ENCODE assay signal across 8 cellular contexts in genomic region chr9:38393128-38393809, GRCh38. TPM values are rescaled to one million over a fixed set of nuclear protein-coding genes. Genes with fewer than 3 reads are reported as not detected.
DNase-seq lines count a peak whose midpoint lies in the region; ATAC-seq and TF ChIP-seq lines count a peak whose summit lies in the region.

No MANE protein-coding gene starts in this region.

- peaks cover 31% of the 10 kb centered on the region for H3K4me1 ChIP-seq in hepatocyte (ENCODE audit: insufficient read depth)

- H3K27me3 ChIP-seq in hepatocyte, result no peaks in the 10 kb centered on the region

- no peaks in the 10 kb centered on the region for H3K9me2 ChIP-seq in hepatocyte (replicated peaks; ENCODE audit: insufficient read depth)

- H3K36me3 ChIP-seq in hepatocyte (replicated peaks; ENCODE audit: insufficient read depth, low read depth), result no peaks in the 10 kb centered on the region

- no peak for DNase-seq in AG09309 (ENCODE audit: low read depth)
- no peak for DNase-seq in hepatocyte (ENCODE audit: low spot score)
- peak; percentile 6 for DNase-seq in stimulated activated naive CD8-positive, alpha-beta T cell treated with anti-CD3 and anti-CD28 coated beads, Interleukin-15, Interleukin-2, amounts not matched to agents 100 U/mL and 50 U/mL, for 24 hours
- DNase-seq in substantia nigra (lab: John Stamatoyannopoulos, UW), result no peak
- DNase-seq in DMS53 (lab: John Stamatoyannopoulos, UW), result no peak

- H3K27ac ChIP-seq in hepatocyte (peak overlapping the region; percentile 42), substantia nigra (ENCODE audit: low read depth, low read length, poor library complexity, severe bottlenecking) (no peak overlapping the region)

- no peaks in the 10 kb centered on the region for H4K20me1 ChIP-seq in hepatocyte (ENCODE audit: insufficient read depth, poor library complexity, severe bottlenecking)

- H3K9me3 ChIP-seq in hepatocyte (ENCODE audit: low read depth), result no peaks in the 10 kb centered on the region

- ATAC-seq in GM21528 (IDR thresholded peaks at IDR 0.05; ENCODE audit: low FRiP score, unreplicated experiment) (peak; percentile 6), HG03469 (IDR thresholded peaks at IDR 0.05; ENCODE audit: unreplicated experiment) (no peak)
- ATAC-seq in stimulated activated naive CD8-positive, alpha-beta T cell treated with anti-CD3 and anti-CD28 coated beads, Interleukin-15, Interleukin-2, amounts not matched to agents 100 U/mL and 50 U/mL, for 24 hours, result no peak

- peaks cover 23% of the 10 kb centered on the region for H3K79me2 ChIP-seq in hepatocyte

- peak overlapping the region; percentile 92 for H3K4me2 ChIP-seq in hepatocyte

- peak overlapping the region; percentile 65 for H2AFZ ChIP-seq in hepatocyte

- H3K4me3 ChIP-seq in AG09309 (ENCODE audit: control insufficient read depth, low read depth, low read length), result peak overlapping the region; percentile 89
- peak overlapping the region; percentile 89 for H3K4me3 ChIP-seq in WI38 (ENCODE audit: low read depth, low read length)
- peak overlapping the region; percentile 20 for H3K4me3 ChIP-seq in hepatocyte

- no peak for TF ChIP-seq CTCF in AG09309 (IDR thresholded peaks at IDR 0.05; ENCODE audit: control insufficient read depth, insufficient read depth, low read depth, low read length, missing control alignments)
- TF ChIP-seq CTCF in WI38 (IDR thresholded peaks at IDR 0.05; ENCODE audit: low read depth, low read length), result no peak
- TF ChIP-seq CTCF in hepatocyte (IDR thresholded peaks at IDR 0.05; ENCODE audit: poor library complexity), result no peak

- 12% methylated on average over 9 of the region's 9 CpGs for WGBS in hepatocyte (ENCODE audit: low lambda C conversion rate, missing lambda C conversion rate)

RNA-seq across cellular contexts. Expression of gene ALDH1B1, which starts 0.8 kb away (rescaled TPM):
- 40.5 and 45.8 TPM in 2 replicates for total RNA-seq in hepatocyte
- polyA plus RNA-seq in hepatocyte, result 21.5 and 30.9 TPM in 2 replicates

RNA-seq across cellular contexts. Expression of gene IGFBPL1, which starts 31.0 kb away (rescaled TPM):
- 4.0 and 9.8 TPM in 2 replicates for total RNA-seq in hepatocyte
- polyA plus RNA-seq in hepatocyte, result 2.5 and 6.4 TPM in 2 replicates

Comparison
In these comparisons a context has a peak if more than half of its experiments do, and no peak if none do; other contexts are left out.
1. H3K4me3 ChIP-seq: peak in every context shown above with its lines; median percentile 89 in AG09309; 89 in WI38; 20 in hepatocyte.